In the genomic region with DNA sequence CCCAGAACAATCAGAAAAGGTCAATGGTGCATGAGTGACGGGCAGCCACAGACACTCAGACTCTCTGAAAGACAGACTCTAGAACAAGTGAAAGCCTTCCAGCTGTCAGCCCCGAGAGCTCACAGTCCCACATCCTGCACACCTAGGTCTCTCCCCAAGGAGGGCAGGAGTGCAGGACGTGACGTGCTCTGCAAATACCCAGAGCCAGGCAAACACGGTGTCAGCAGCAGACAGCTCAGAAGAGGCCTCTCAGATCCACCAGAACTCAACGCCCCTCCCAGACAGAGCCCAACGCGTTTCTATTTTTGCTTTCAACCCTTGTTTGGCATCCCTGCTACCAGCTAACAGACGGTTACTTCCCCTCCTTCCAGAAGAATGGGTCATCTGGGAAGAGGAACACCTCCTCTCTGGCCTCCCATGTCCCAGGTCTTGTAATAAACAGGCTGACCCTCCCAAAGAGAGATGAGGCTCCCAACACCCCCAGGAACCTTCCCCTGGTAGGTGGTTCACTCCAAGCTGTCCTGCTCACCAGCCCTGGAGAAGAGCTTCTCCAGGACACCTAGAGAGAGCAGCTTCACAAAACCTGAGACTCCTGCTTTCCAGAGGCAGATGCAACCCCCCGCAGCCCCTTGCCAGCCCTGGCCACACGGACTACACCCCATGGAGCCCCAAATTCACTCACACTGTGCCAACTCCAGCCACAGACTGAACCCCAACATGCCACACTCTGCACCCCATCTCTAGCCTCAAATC, we compare ENCODE assay signal across 10 cellular contexts.
DNase-seq lines count a peak whose midpoint lies in the region; ATAC-seq and TF ChIP-seq lines count a peak whose summit lies in the region.
"Had no signal": no experiment of that assay in that cellular context is flagged by ENCODE, and none has a peak within 500 bp of the region (broad histone marks: within the 10 kb centered on the region; RNA-seq: fewer than 3 reads in every experiment).

No MANE protein-coding gene starts in this region.

- no peaks in the 10 kb centered on the region for H3K9me3 ChIP-seq in MM.1S (replicated peaks; ENCODE audit: insufficient read depth, low read length)
- H3K9me3 ChIP-seq: adrenal gland, SJSA1 had no signal

- DNase-seq in activated CD4-positive, CD25-positive, alpha-beta regulatory T cell (lab: John Stamatoyannopoulos, UW), result no peak
- peak; percentile 71 for DNase-seq in MM.1S
- DNase-seq in epithelial cell of esophagus (ENCODE audit: low read depth), result peak; percentile 53
- no peak for DNase-seq in HPDE6-E6E7 (ENCODE audit: extremely low spot score)
- DNase-seq in D341Med (ENCODE audit: low spot score), result no peak
- no peak for DNase-seq in NCI-H146 (lab: John Stamatoyannopoulos, UW)
- DNase-seq: adrenal gland had no signal

- no peak overlapping the region for H3K9ac ChIP-seq in MM.1S (ENCODE audit: low read length)

- H3K4me1 Mint-ChIP-seq in stimulated activated memory B cell treated with anti-CD40 and anti-IgM and Interleukin-4, amounts not matched to agents 10 μg/mL and 1 μg/mL and 100 μg/mL, for 72 hours, result peaks cover 11% of the 10 kb centered on the region

- no peaks in the 10 kb centered on the region for H3K9me2 ChIP-seq in MM.1S (replicated peaks; ENCODE audit: insufficient read depth, low read length)

- no peak overlapping the region for H3K4me3 Mint-ChIP-seq in stimulated activated memory B cell treated with anti-CD40 and anti-IgM and Interleukin-4, amounts not matched to agents 10 μg/mL and 1 μg/mL and 100 μg/mL, for 72 hours

- H3K36me3 Mint-ChIP-seq in stimulated activated memory B cell treated with anti-CD40 and anti-IgM and Interleukin-4, amounts not matched to agents 10 μg/mL and 1 μg/mL and 100 μg/mL, for 72 hours, result no peaks in the 10 kb centered on the region

- no peaks in the 10 kb centered on the region for H4K20me1 ChIP-seq in MM.1S (ENCODE audit: insufficient read depth, low read length)

- H3K36me3 ChIP-seq in MM.1S (replicated peaks; ENCODE audit: insufficient read depth, low read length), result no peaks in the 10 kb centered on the region
- H3K36me3 ChIP-seq: adrenal gland, SJSA1 had no signal

- H3F3A ChIP-seq in MM.1S (ENCODE audit: insufficient read depth, low read length), result no peaks in the 10 kb centered on the region

- H2AFZ ChIP-seq in MM.1S (ENCODE audit: low read length), result no peak overlapping the region

- H3K4me1 ChIP-seq in MM.1S (ENCODE audit: low read length), result peaks cover 16% of the 10 kb centered on the region
- H3K4me1 ChIP-seq: adrenal gland, SJSA1 had no signal

- TF ChIP-seq CTCF in MM.1S (IDR thresholded peaks at IDR 0.05; ENCODE audit: low read length) (no peak), epithelial cell of esophagus (IDR thresholded peaks at IDR 0.05; ENCODE audit: insufficient read depth, low read depth, low read length, missing control alignments) (no peak)

- no peak overlapping the region for H3K27ac ChIP-seq in MM.1S (ENCODE audit: low read length)
- H3K27ac ChIP-seq: SJSA1 had no signal

- H3K27ac Mint-ChIP-seq in stimulated activated memory B cell treated with anti-CD40 and anti-IgM and Interleukin-4, amounts not matched to agents 10 μg/mL and 1 μg/mL and 100 μg/mL, for 72 hours, result no peak overlapping the region

- ATAC-seq in activated CD4-positive, CD25-positive, alpha-beta regulatory T cell treated with anti-CD3 and anti-CD28 coated beads, Interleukin-2, amount 50 U/mL, for 24 hours, result peak; percentile 55 to 76
- ATAC-seq in stimulated activated memory B cell treated with anti-CD40 and anti-IgM and Interleukin-4, amounts not matched to agents 10 μg/mL and 1 μg/mL and 100 μg/mL, for 72 hours, result peak; percentile 41

- H3K4me2 ChIP-seq in MM.1S (ENCODE audit: low read depth, low read length), result peak overlapping the region; percentile 48

- H3K4me3 ChIP-seq in MM.1S (ENCODE audit: low read length), result peak overlapping the region; percentile 13; the same call in 1 of the 2 replicates
- H3K4me3 ChIP-seq in epithelial cell of esophagus (ENCODE audit: low read length), result no peak overlapping the region
- H3K4me3 ChIP-seq: adrenal gland, SJSA1 had no signal

- H3K9me3 Mint-ChIP-seq in stimulated activated memory B cell treated with anti-CD40 and anti-IgM and Interleukin-4, amounts not matched to agents 10 μg/mL and 1 μg/mL and 100 μg/mL, for 72 hours, result no peaks in the 10 kb centered on the region

- H3K27me3 ChIP-seq in MM.1S (replicated peaks; ENCODE audit: insufficient read depth, low read length), result peaks cover 27% of the 10 kb centered on the region
- H3K27me3 ChIP-seq: adrenal gland, SJSA1 had no signal

- no peaks in the 10 kb centered on the region for H3K79me2 ChIP-seq in MM.1S (ENCODE audit: low read length)

- peaks cover 6% of the 10 kb centered on the region for H3K27me3 Mint-ChIP-seq in stimulated activated memory B cell treated with anti-CD40 and anti-IgM and Interleukin-4, amounts not matched to agents 10 μg/mL and 1 μg/mL and 100 μg/mL, for 72 hours

Comparison
In these comparisons a context has a peak if more than half of its experiments do, and no peak if none do; other contexts are left out.
1. DNase-seq: peak in MM.1S (single experiment) and epithelial cell of esophagus (single experiment); none in activated CD4-positive, CD25-positive, alpha-beta regulatory T cell (0 of 4), HPDE6-E6E7 (single experiment), D341Med (single experiment) and NCI-H146 (single experiment).